9 cellular contexts compared by ENCODE assay signal in genomic region chr16:75116081-75116910, GRCh38. TPM values are rescaled to one million over a fixed set of nuclear protein-coding genes. Genes with fewer than 3 reads are reported as not detected.
A peak's percentile ranks its signal among the peaks of the same experiment; 100 is the strongest.
DNase-seq lines count a peak whose midpoint lies in the region; ATAC-seq and TF ChIP-seq lines count a peak whose summit lies in the region.
"Had no signal": no experiment of that assay in that cellular context is flagged by ENCODE, and none has a peak within 500 bp of the region (broad histone marks: within the 10 kb centered on the region; RNA-seq: fewer than 3 reads in every experiment).

Gene LDHD, minus strand, starts transcription at chr16:75116780. Its CDS starts 60 bp downstream, at chr16:75116720.

- no peak within 1 kb of the TSS for H3K27ac Mint-ChIP-seq in activated T-helper 2 cell treated with anti-CD3 and anti-CD28 coated beads, Interferon-gamma antibody, Interleukin-2, Interleukin-4, amounts not matched to agents 10 μg/mL and 5 μg/mL and 100 μg/mL, durations not matched to agents 14 hours and 24 hours and 36 hours
- H3K27ac Mint-ChIP-seq in immature natural killer cell = no peak within 1 kb of the TSS

- no peaks in the 10 kb centered on the region for H3K36me3 ChIP-seq in BJ (ENCODE audit: control insufficient read depth, insufficient read depth, low read length)
- H3K36me3 ChIP-seq in HUES48 (ENCODE audit: control insufficient read depth, insufficient read depth, low read length) = no peaks in the 10 kb centered on the region
- no peaks in the 10 kb centered on the region for H3K36me3 ChIP-seq in neuronal stem cell (replicated peaks in 1 of 2; ENCODE audit: control insufficient read depth in 2 of 2, insufficient read depth in 2 of 2, low read length in 2 of 2)

- H3K27me3 Mint-ChIP-seq in activated T-helper 2 cell treated with anti-CD3 and anti-CD28 coated beads, Interferon-gamma antibody, Interleukin-2, Interleukin-4, amounts not matched to agents 10 μg/mL and 5 μg/mL and 100 μg/mL, durations not matched to agents 14 hours and 24 hours and 36 hours (ENCODE audit: low read depth) = no peaks in the 10 kb centered on the region
- peaks cover 1 to 8% (median 5%) of the 10 kb centered on the region in 3 donors for H3K27me3 Mint-ChIP-seq in immature natural killer cell (ENCODE audit: low read depth in 3 of 3)

- no peaks in the 10 kb centered on the region for H3K36me3 Mint-ChIP-seq in activated T-helper 2 cell treated with anti-CD3 and anti-CD28 coated beads, Interferon-gamma antibody, Interleukin-2, Interleukin-4, amounts not matched to agents 10 μg/mL and 5 μg/mL and 100 μg/mL, durations not matched to agents 14 hours and 24 hours and 36 hours (ENCODE audit: low read depth)
- no peaks in the 10 kb centered on the region for H3K36me3 Mint-ChIP-seq in immature natural killer cell

- peak within 1 kb of the TSS; percentile 92 for H3K23ac ChIP-seq in neuronal stem cell (ENCODE audit: low read depth, low read length, poor library complexity)

- peak within 1 kb of the TSS; percentile 54 for H3K4me3 Mint-ChIP-seq in activated T-helper 2 cell treated with anti-CD3 and anti-CD28 coated beads, Interferon-gamma antibody, Interleukin-2, Interleukin-4, amounts not matched to agents 10 μg/mL and 5 μg/mL and 100 μg/mL, durations not matched to agents 14 hours and 24 hours and 36 hours (ENCODE audit: low read depth)
- peak within 1 kb of the TSS in 2 of 5 donors; percentile 21 to 40 for H3K4me3 Mint-ChIP-seq in immature natural killer cell

- H3K4me2 ChIP-seq in neuronal stem cell (ENCODE audit: insufficient read depth, low read length, poor library complexity, severe bottlenecking) = no peak within 1 kb of the TSS

- no peak within 1 kb of the TSS for H4K91ac ChIP-seq in neuronal stem cell (ENCODE audit: low read depth, low read length, poor library complexity)

- H3K9me3 ChIP-seq in HUES48 (ENCODE audit: control insufficient read depth, insufficient read depth, low read length) = peaks cover 4% of the 10 kb centered on the region
- peaks cover 0 to 5% of the 10 kb centered on the region in 2 donors for H3K9me3 ChIP-seq in neuronal stem cell (replicated peaks in 1 of 2; ENCODE audit: control insufficient read depth in 2 of 2, insufficient read depth in 1 of 2, low read depth in 1 of 2, low read length in 2 of 2)

- H3K4me3 ChIP-seq in BJ (ENCODE audit: low read depth, low read length) (peak within 1 kb of the TSS; percentile 27), HUES48 (ENCODE audit: low read depth, low read length) (peak within 1 kb of the TSS; percentile 50), neuronal stem cell (ENCODE audit: low read length in 2 of 2) (peak within 1 kb of the TSS in 1 of 2 donors; percentile 65)

- H3K4me1 Mint-ChIP-seq in activated T-helper 2 cell treated with anti-CD3 and anti-CD28 coated beads, Interferon-gamma antibody, Interleukin-2, Interleukin-4, amounts not matched to agents 10 μg/mL and 5 μg/mL and 100 μg/mL, durations not matched to agents 14 hours and 24 hours and 36 hours (ENCODE audit: low read depth) = peaks cover 3% of the 10 kb centered on the region
- peaks cover under 1 to 3% of the 10 kb centered on the region in 2 donors for H3K4me1 Mint-ChIP-seq in immature natural killer cell

- ATAC-seq in GM18868 (IDR thresholded peaks at IDR 0.05; ENCODE audit: unreplicated experiment) (no peak), GM19035 (IDR thresholded peaks at IDR 0.05; ENCODE audit: unreplicated experiment) (no peak)

- CTCF ChIA-PET in BJ (lab: Yijun Ruan, JAX) = interaction anchor here (0.6 to 1.2 kb wide), 2 partner anchors 30 to 362 kb away, joined by 3 read pairs; no protein-coding TSS in a partner anchor

- DNase-seq in BJ (ENCODE audit: low read depth) (no peak), glomerular visceral epithelial cell (ENCODE audit: extremely low spot score) (peak; percentile 37), neuronal stem cell (ENCODE audit: low spot score) (no peak), immature natural killer cell (no peak)
- DNase-seq in activated T-helper 2 cell treated with anti-CD3 and anti-CD28 coated beads, Interferon-gamma antibody, Interleukin-2, Interleukin-4, amounts not matched to agents 10 μg/mL and 5 μg/mL and 100 μg/mL, durations not matched to agents 14 hours and 24 hours and 36 hours (ENCODE audit: low spot score) = no peak

- peaks cover 2% of the 10 kb centered on the region for H3K9me3 Mint-ChIP-seq in activated T-helper 2 cell treated with anti-CD3 and anti-CD28 coated beads, Interferon-gamma antibody, Interleukin-2, Interleukin-4, amounts not matched to agents 10 μg/mL and 5 μg/mL and 100 μg/mL, durations not matched to agents 14 hours and 24 hours and 36 hours
- H3K9me3 Mint-ChIP-seq in immature natural killer cell = peaks cover 0 to 3% (median 0%) of the 10 kb centered on the region in 6 donors

- no peak within 1 kb of the TSS for H4K8ac ChIP-seq in neuronal stem cell (ENCODE audit: low read depth, low read length)

- no peak within 1 kb of the TSS for H2BK5ac ChIP-seq in neuronal stem cell (ENCODE audit: low read length)

- POLR2A ChIA-PET in BJ (lab: Charles Lee) = interaction anchor here (0.5 kb wide), 1 partner anchor 14 kb away, joined by 4 read pairs; no protein-coding TSS in a partner anchor

- H3K4me1 ChIP-seq in HUES48 (ENCODE audit: control insufficient read depth, insufficient read depth, low read length) (peaks cover 50% of the 10 kb centered on the region), neuronal stem cell (ENCODE audit: control insufficient read depth in 2 of 2, insufficient read depth in 1 of 2, low read depth in 1 of 2, low read length in 2 of 2) (peaks cover 0 to 2% of the 10 kb centered on the region in 2 donors)

- peak within 1 kb of the TSS; percentile 1 for H3K18ac ChIP-seq in neuronal stem cell (ENCODE audit: low read length)

- TF ChIP-seq CTCF in BJ (IDR thresholded peaks at IDR 0.05; ENCODE audit: insufficient read depth, low read depth, low read length) = no peak

- H2AFZ ChIP-seq in neuronal stem cell (ENCODE audit: low read length) = peak within 1 kb of the TSS; percentile 54

- no CpG with 5 or more reads among the region's 15 CpGs for WGBS in neuronal stem cell (ENCODE audit: extremely low coverage in 2 of 2, insufficient read length in 2 of 2, insufficient replicate concordance in 1 of 2), 2 donors

- H3K27me3 ChIP-seq in BJ (ENCODE audit: control insufficient read depth, insufficient read depth, low read length) (no peaks in the 10 kb centered on the region), HUES48 (ENCODE audit: control insufficient read depth, insufficient read depth, low read length) (no peaks in the 10 kb centered on the region), neuronal stem cell (ENCODE audit: control insufficient read depth in 3 of 3, insufficient read depth in 3 of 3, low read depth in 1 of 3, low read length in 3 of 3) (no peaks in the 10 kb centered on the region)

- H3K27ac ChIP-seq in HUES48 (ENCODE audit: low read depth, low read length) = peak within 1 kb of the TSS; percentile 42
- H3K27ac ChIP-seq in neuronal stem cell (replicated peaks; ENCODE audit: low read length) = no peak within 1 kb of the TSS

- H3K4ac ChIP-seq in neuronal stem cell (ENCODE audit: low read length) = no peak within 1 kb of the TSS

- intact Hi-C loops in activated T-helper 2 cell treated with anti-CD3 and anti-CD28 coated beads, Interferon-gamma antibody, Interleukin-2, Interleukin-4, amounts not matched to agents 10 μg/mL and 5 μg/mL and 100 μg/mL, durations not matched to agents 14 hours and 24 hours and 36 hours (cut with micrococcal nuclease) = loop anchor here (10.0 kb wide), 1 partner anchor 411 kb away; the partner anchor contains the start of gene MLKL

- H2BK120ac ChIP-seq in neuronal stem cell (ENCODE audit: low read depth, low read length) = no peak within 1 kb of the TSS

- H3K79me1 ChIP-seq in neuronal stem cell (ENCODE audit: low read depth, low read length) = peaks cover 8% of the 10 kb centered on the region

- H2AK5ac ChIP-seq in neuronal stem cell (ENCODE audit: low read depth, low read length) = peak within 1 kb of the TSS; percentile 84

- no peak within 1 kb of the TSS for H2BK12ac ChIP-seq in neuronal stem cell (ENCODE audit: low read length)

- H3K14ac ChIP-seq in neuronal stem cell (ENCODE audit: low read length) = peak within 1 kb of the TSS; percentile 89

- no peak within 1 kb of the TSS for H2BK15ac ChIP-seq in neuronal stem cell (ENCODE audit: low read length)

- H3K9ac ChIP-seq in HUES48 (ENCODE audit: low read depth, low read length) (no peak within 1 kb of the TSS), neuronal stem cell (ENCODE audit: low read depth, low read length, poor library complexity) (peak within 1 kb of the TSS; percentile 44)

RNA-seq across cellular contexts. Expression of gene LDHD, which starts in this region (rescaled TPM):
- polyA plus RNA-seq in BJ (2011; rRNA removed) (0.60 and 0.71 TPM in 2 replicates), immature natural killer cell (under 1 TPM in 2 of 3 donors, not detected in 1; 0.10 to 0.16 TPM)
- 0.31 and 0.71 TPM in 2 replicates for polyA minus RNA-seq in BJ (2011; rRNA and poly(A)+ RNA removed)
- total RNA-seq in activated T-helper 2 cell treated with anti-CD3 and anti-CD28 coated beads, Interferon-gamma antibody, Interleukin-2, Interleukin-4, amounts not matched to agents 10 μg/mL and 5 μg/mL and 100 μg/mL, durations not matched to agents 14 hours and 24 hours and 36 hours = 0.41 TPM in 1 of 2 replicates, not detected in the other
- 0.66 TPM for polyA plus RNA-seq in neuronal stem cell (2013, experiment 1 of 2)
- polyA plus RNA-seq in neuronal stem cell (2013, experiment 2 of 2) = 0.76 TPM
- total RNA-seq: kidney epithelial cell had no signal
